In genomic region chr4:1215347-1216075, GRCh38 we compare ENCODE assay signal across 8 cellular contexts. TPM values are rescaled to one million over a fixed set of nuclear protein-coding genes. Genes with fewer than 3 reads are reported as not detected.
A peak's percentile ranks its signal among the peaks of the same experiment; 100 is the strongest.
DNase-seq lines count a peak whose midpoint lies in the region; ATAC-seq and TF ChIP-seq lines count a peak whose summit lies in the region.

No MANE protein-coding gene starts in this region.

- H3K9me3 ChIP-seq in ovary (no peaks in the 10 kb centered on the region), smooth muscle cell (replicated peaks; ENCODE audit: low read depth) (no peaks in the 10 kb centered on the region)

- H3F3A ChIP-seq in smooth muscle cell (ENCODE audit: low read depth): no peaks in the 10 kb centered on the region

- WGBS in ovary, 3 donors: 55 to 67% (median 61%) methylated on average over 19 to 26 of the region's 26 CpGs
- 96% methylated on average over 26 of the region's 26 CpGs for WGBS in smooth muscle cell (ENCODE audit: low lambda C conversion rate)

- H3K27me3 ChIP-seq in ovary (no peaks in the 10 kb centered on the region), smooth muscle cell (ENCODE audit: low read depth) (no peaks in the 10 kb centered on the region)

- peak; percentile 93 for DNase-seq in RPMI8226
- DNase-seq in ovary: peak in 3 of 5 donors; percentile 65 to 89 (median 70)
- no peak for DNase-seq in smooth muscle cell (lab: John Stamatoyannopoulos, UW; ENCODE audit: unreplicated experiment)
- no peak for DNase-seq in NCI-H774 (lab: John Stamatoyannopoulos, UW)

- no peak overlapping the region for H3K9ac ChIP-seq in smooth muscle cell (ENCODE audit: low read depth)

- H3K36me3 ChIP-seq in ovary (no peaks in the 10 kb centered on the region), smooth muscle cell (ENCODE audit: low read depth) (no peaks in the 10 kb centered on the region)

- intact Hi-C loops in ovary (cut with DNase I): no loop called here

- TF ChIP-seq CTCF in ovary (IDR thresholded peaks at IDR 0.05) (no peak), smooth muscle cell (IDR thresholded peaks at IDR 0.05; ENCODE audit: borderline replicate concordance, insufficient read depth, poor library complexity, severe bottlenecking) (no peak)

- no peak for TF ChIP-seq POLR2A in ovary (IDR thresholded peaks at IDR 0.05)

- no peak overlapping the region for H3K4me3 ChIP-seq in ovary
- no peak overlapping the region for H3K4me3 ChIP-seq in smooth muscle cell

- peaks cover 18% of the 10 kb centered on the region for H3K4me1 ChIP-seq in ovary (ENCODE audit: insufficient read depth)
- no peaks in the 10 kb centered on the region for H3K4me1 ChIP-seq in smooth muscle cell (ENCODE audit: low read depth)

- H3K4me2 ChIP-seq in smooth muscle cell: no peak overlapping the region

- H2AFZ ChIP-seq in smooth muscle cell (ENCODE audit: low read depth): no peak overlapping the region

- TF ChIP-seq EP300 in ovary (IDR thresholded peaks at IDR 0.05): no peak

- H3K79me2 ChIP-seq in smooth muscle cell (ENCODE audit: low read depth): peaks cover 7% of the 10 kb centered on the region

- ATAC-seq in GM18858 (IDR thresholded peaks at IDR 0.05; ENCODE audit: unreplicated experiment) (peak; percentile 33), HG02623 (IDR thresholded peaks at IDR 0.05; ENCODE audit: unreplicated experiment) (peak; percentile 40), GM18909 (IDR thresholded peaks at IDR 0.05; ENCODE audit: poor library complexity, unreplicated experiment) (no peak), GM21717 (IDR thresholded peaks at IDR 0.05; ENCODE audit: unreplicated experiment) (no peak)

- H3K27ac ChIP-seq in ovary: no peak overlapping the region
- no peak overlapping the region for H3K27ac ChIP-seq in smooth muscle cell (ENCODE audit: low read depth)

- H4K20me1 ChIP-seq in smooth muscle cell (ENCODE audit: low read depth): peaks cover 59% of the 10 kb centered on the region

RNA-seq across cellular contexts. Expression of gene CTBP1, which starts 33.4 kb away (rescaled TPM):
- total RNA-seq in ovary (100 to 1,000 TPM in 6 of 7 donors, 10 to 100 TPM in 1; 89.5 to 231 (median 154) TPM), smooth muscle cell (59.1 and 76.9 TPM in 2 replicates)
- polyA plus RNA-seq in ovary (100 to 1,000 TPM in 1 of 2 donors, 10 to 100 TPM in 1; 45.7 to 124 TPM), smooth muscle cell (132 and 135 TPM in 2 replicates)

RNA-seq across cellular contexts. Expression of gene SPON2, which starts 43.1 kb away (rescaled TPM):
- total RNA-seq in ovary (100 to 1,000 TPM in 1 of 7 donors, 10 to 100 TPM in 6; 12.2 to 104 (median 55.3) TPM), smooth muscle cell (152 and 171 TPM in 2 replicates)
- polyA plus RNA-seq in ovary (10 to 100 TPM in 1 of 2 donors, 1 to 10 TPM in 1; 8.0 to 46.2 TPM), smooth muscle cell (388 and 427 TPM in 2 replicates)

Comparison
In these comparisons a context has a peak if more than half of its experiments do, and no peak if none do; other contexts are left out.
1. ATAC-seq: peak in GM18858 (single experiment) and HG02623 (single experiment); none in GM18909 (single experiment) and GM21717 (single experiment).
2. DNase-seq: peak in RPMI8226 (single experiment) and ovary (3 of 5); none in smooth muscle cell (single experiment) and NCI-H774 (single experiment).